In genomic region chr22:22298654-22299009, GRCh38 we compare ENCODE assay signal across 10 cellular contexts. TPM values are rescaled to one million over a fixed set of nuclear protein-coding genes. Genes with fewer than 3 reads are reported as not detected.
DNase-seq lines count a peak whose midpoint lies in the region; ATAC-seq and TF ChIP-seq lines count a peak whose summit lies in the region.
"Not testable (repeated sequence)": the region's sequence is repeated elsewhere in the genome, so short reads cannot be mapped to it uniquely, and the experiment has no call there.
"Had no signal": no experiment of that assay in that cellular context is flagged by ENCODE, and none has a peak within 500 bp of the region (broad histone marks: within the 10 kb centered on the region; RNA-seq: fewer than 3 reads in every experiment).

No MANE protein-coding gene starts in this region.

- H3K9ac ChIP-seq in BLaER1 (peak overlapping the region; percentile 85), HUES64 (ENCODE audit: low read depth, low read length) (peak overlapping the region; percentile 74; the same call in 1 of the 2 replicates)
- not testable (repeated sequence) for H3K9ac ChIP-seq in neuronal stem cell (ENCODE audit: low read depth, low read length, poor library complexity)

- not testable (repeated sequence) for H3K23ac ChIP-seq in neuronal stem cell (ENCODE audit: low read depth, low read length, poor library complexity)

- H3K4me3 ChIP-seq in BLaER1 (peak overlapping the region; percentile 77), HUES64 (ENCODE audit: low read length) (peak overlapping the region; percentile 80), ascending aorta (peak overlapping the region; percentile 81 to 96), left lung (peak overlapping the region; percentile 62 to 80), neuronal stem cell (ENCODE audit: low read length in 2 of 2) (peak overlapping the region; percentile 70 to 95), suprapubic skin (peak overlapping the region; percentile 81)

- H3K36me3 ChIP-seq in BLaER1: peaks cover 12% of the 10 kb centered on the region
- not testable (repeated sequence) for H3K36me3 ChIP-seq in HUES64 (ENCODE audit: insufficient read depth, low read length); ascending aorta; left lung; neuronal stem cell (replicated peaks in 1 of 2; ENCODE audit: control insufficient read depth in 2 of 2, insufficient read depth in 2 of 2, low read length in 2 of 2); suprapubic skin

- H2BK12ac ChIP-seq in neuronal stem cell (ENCODE audit: low read length): not testable (repeated sequence)

- H3K4me3 Mint-ChIP-seq in T-helper 2 cell treated with Interferon-gamma antibody and Interleukin-4, amounts not matched to agents 5 μg/mL and 100 μg/mL, for 36 hours: peak overlapping the region; percentile 91

- TF ChIP-seq EP300 in suprapubic skin (IDR thresholded peaks at IDR 0.05): not testable (repeated sequence)

- H2AFZ ChIP-seq in neuronal stem cell (ENCODE audit: low read length): peak overlapping the region; percentile 93

- peak overlapping the region; percentile 78 for H3K4me2 ChIP-seq in BLaER1
- H3K4me2 ChIP-seq in neuronal stem cell (ENCODE audit: insufficient read depth, low read length, poor library complexity, severe bottlenecking): peak overlapping the region; percentile 33

- H3K9me3 Mint-ChIP-seq in T-helper 2 cell treated with Interferon-gamma antibody and Interleukin-4, amounts not matched to agents 5 μg/mL and 100 μg/mL, for 36 hours: not testable (repeated sequence)

- 38% methylated on average over 5 of the region's 6 CpGs for WGBS in HUES64
- no CpG with 5 or more reads among the region's 6 CpGs for WGBS in neuronal stem cell (ENCODE audit: extremely low coverage in 2 of 2, insufficient read length in 2 of 2, insufficient replicate concordance in 1 of 2), 2 donors
- WGBS in suprapubic skin: 0% methylated on average over 1 of the region's 6 CpGs

- not testable (repeated sequence) for TF ChIP-seq CTCF in ascending aorta (IDR thresholded peaks at IDR 0.05); left lung (IDR thresholded peaks at IDR 0.05); suprapubic skin (IDR thresholded peaks at IDR 0.05)

- H4K91ac ChIP-seq in neuronal stem cell (ENCODE audit: low read depth, low read length, poor library complexity): not testable (repeated sequence)

- not testable (repeated sequence) for H3K36me3 Mint-ChIP-seq in T-helper 2 cell treated with Interferon-gamma antibody and Interleukin-4, amounts not matched to agents 5 μg/mL and 100 μg/mL, for 36 hours (ENCODE audit: low read depth)

- not testable (repeated sequence) for H3K27me3 ChIP-seq in BLaER1; HUES64 (ENCODE audit: insufficient read depth, low read length); ascending aorta; left lung; neuronal stem cell (ENCODE audit: control insufficient read depth in 3 of 3, insufficient read depth in 3 of 3, low read depth in 1 of 3, low read length in 3 of 3); suprapubic skin

- H4K20me1 ChIP-seq in BLaER1: peaks cover 47% of the 10 kb centered on the region

- TF ChIP-seq POLR2A in suprapubic skin (IDR thresholded peaks at IDR 0.05): not testable (repeated sequence)

- not testable (repeated sequence) for H3K9me3 ChIP-seq in BLaER1; HUES64 (ENCODE audit: insufficient read depth, low read depth, low read length); ascending aorta; left lung; neuronal stem cell (replicated peaks in 1 of 2; ENCODE audit: control insufficient read depth in 2 of 2, insufficient read depth in 1 of 2, low read depth in 1 of 2, low read length in 2 of 2); suprapubic skin

- not testable (repeated sequence) for H2BK120ac ChIP-seq in neuronal stem cell (ENCODE audit: low read depth, low read length)

- H3K4ac ChIP-seq in neuronal stem cell (ENCODE audit: low read length): not testable (repeated sequence)

- ATAC-seq in left lung: peak; percentile 45

- H3K4me1 Mint-ChIP-seq in T-helper 2 cell treated with Interferon-gamma antibody and Interleukin-4, amounts not matched to agents 5 μg/mL and 100 μg/mL, for 36 hours (ENCODE audit: low read depth): peaks cover 23% of the 10 kb centered on the region

- H2BK5ac ChIP-seq in neuronal stem cell (ENCODE audit: low read length): not testable (repeated sequence)

- H3K27me3 Mint-ChIP-seq in T-helper 2 cell treated with Interferon-gamma antibody and Interleukin-4, amounts not matched to agents 5 μg/mL and 100 μg/mL, for 36 hours (ENCODE audit: low read depth): not testable (repeated sequence)

- not testable (repeated sequence) for H2AK5ac ChIP-seq in neuronal stem cell (ENCODE audit: low read depth, low read length)

- intact Hi-C loops in ascending aorta (cut with DNase I); left lung (cut with DNase I): not testable (repeated sequence)

- H3K14ac ChIP-seq in neuronal stem cell (ENCODE audit: low read length): not testable (repeated sequence)

- H2BK15ac ChIP-seq in neuronal stem cell (ENCODE audit: low read length): not testable (repeated sequence)

- DNase-seq in T-helper 2 cell treated with Interferon-gamma antibody and Interleukin-4, amounts not matched to agents 5 μg/mL and 100 μg/mL, for 36 hours (ENCODE audit: low spot score); ascending aorta (ENCODE audit: low spot score in 2 of 2); epithelial cell of prostate (ENCODE audit: low read depth, low spot score); left lung; neuronal stem cell (ENCODE audit: low spot score); suprapubic skin (ENCODE audit: low spot score in 2 of 2): not testable (repeated sequence)

- H4K8ac ChIP-seq in neuronal stem cell (ENCODE audit: low read depth, low read length): not testable (repeated sequence)

- not testable (repeated sequence) for H3K27ac Mint-ChIP-seq in T-helper 2 cell treated with Interferon-gamma antibody and Interleukin-4, amounts not matched to agents 5 μg/mL and 100 μg/mL, for 36 hours

- H3K79me1 ChIP-seq in neuronal stem cell (ENCODE audit: low read depth, low read length): not testable (repeated sequence)

- peak overlapping the region; percentile 82 for H3K27ac ChIP-seq in BLaER1
- not testable (repeated sequence) for H3K27ac ChIP-seq in HUES64 (ENCODE audit: low read depth, low read length); neuronal stem cell (replicated peaks; ENCODE audit: low read length); suprapubic skin
- peak overlapping the region in 1 of 2 donors; percentile 82 for H3K27ac ChIP-seq in ascending aorta
- H3K27ac ChIP-seq in epithelial cell of prostate: peak overlapping the region; percentile 58
- H3K27ac ChIP-seq in left lung: peak overlapping the region; percentile 78 to 79

- not testable (repeated sequence) for H3K18ac ChIP-seq in neuronal stem cell (ENCODE audit: low read length)

- H3K4me1 ChIP-seq in BLaER1 (peaks cover 12% of the 10 kb centered on the region), suprapubic skin (peaks cover 15% of the 10 kb centered on the region)
- not testable (repeated sequence) for H3K4me1 ChIP-seq in HUES64 (ENCODE audit: insufficient read depth, low read length); ascending aorta; left lung; neuronal stem cell (ENCODE audit: control insufficient read depth in 2 of 2, insufficient read depth in 1 of 2, low read depth in 1 of 2, low read length in 2 of 2)

RNA-seq across cellular contexts. Expression of gene VPREB1, which starts 54.0 kb away (rescaled TPM):
- not detected for polyA plus RNA-seq in HUES64 (2013, experiment 1 of 2)
- polyA plus RNA-seq in HUES64 (2013, experiment 2 of 2): not detected
- total RNA-seq in ascending aorta (not detected), left lung (not detected), suprapubic skin (not detected)
- polyA plus RNA-seq in neuronal stem cell (2013, experiment 1 of 2): not detected
- polyA plus RNA-seq in neuronal stem cell (2013, experiment 2 of 2): not detected
- total RNA-seq: dermis blood vessel endothelial cell, RPMI7951 had no signal
